Comparison of ENCODE assay signal across 9 cellular contexts in genomic region chr10:21519981-21520436, GRCh38. TPM values are rescaled to one million over a fixed set of nuclear protein-coding genes. Genes with fewer than 3 reads are reported as not detected.
A peak's percentile ranks its signal among the peaks of the same experiment; 100 is the strongest.
DNase-seq lines count a peak whose midpoint lies in the region; ATAC-seq and TF ChIP-seq lines count a peak whose summit lies in the region.
"Had no signal": no experiment of that assay in that cellular context is flagged by ENCODE, and none has a peak within 500 bp of the region (broad histone marks: within the 10 kb centered on the region; RNA-seq: fewer than 3 reads in every experiment).

No MANE protein-coding gene starts in this region.

- H3K9me3 ChIP-seq in lung (ENCODE audit: control insufficient read depth in 2 of 2, insufficient read depth in 1 of 2, low read length in 1 of 2) (no peaks in the 10 kb centered on the region), upper lobe of right lung (no peaks in the 10 kb centered on the region), Caco-2 (no peaks in the 10 kb centered on the region)

- H3K36me3 ChIP-seq in lung (ENCODE audit: control insufficient read depth in 2 of 2, insufficient read depth in 2 of 2, low read length in 2 of 2) (no peaks in the 10 kb centered on the region), upper lobe of right lung (no peaks in the 10 kb centered on the region), Caco-2 (ENCODE audit: control insufficient read depth, insufficient read depth, low read length) (no peaks in the 10 kb centered on the region)

- peaks cover 47% of the 10 kb centered on the region for H3K4me1 Mint-ChIP-seq in Caco-2 (ENCODE audit: low read depth, unreplicated experiment)

- H3K27me3 ChIP-seq in lung (ENCODE audit: control insufficient read depth, insufficient read depth) (no peaks in the 10 kb centered on the region), upper lobe of right lung (peaks cover 33% of the 10 kb centered on the region), Caco-2 (replicated peaks; ENCODE audit: control insufficient read depth, insufficient read depth, low read length) (no peaks in the 10 kb centered on the region)

- no peaks in the 10 kb centered on the region for H3K9me3 Mint-ChIP-seq in Caco-2 (ENCODE audit: unreplicated experiment)

- CTCF ChIA-PET in Caco-2 (lab: Charles Lee): no interaction called here

- H3K4me1 ChIP-seq in lung (ENCODE audit: control insufficient read depth in 2 of 2, insufficient read depth in 2 of 2, low read length in 2 of 2) (peaks cover 0 to 1% of the 10 kb centered on the region in 2 donors), upper lobe of right lung (peaks cover 20% of the 10 kb centered on the region), Caco-2 (peaks cover 41% of the 10 kb centered on the region)

- H3K27ac ChIP-seq in caudate nucleus (ENCODE audit: low read depth, low read length) (peak overlapping the region; percentile 78), lung (ENCODE audit: low read depth in 1 of 2, low read length in 1 of 2) (peak overlapping the region; percentile 60 to 85), upper lobe of right lung (peak overlapping the region; percentile 81)
- H3K27ac ChIP-seq: HL-60 had no signal

- ATAC-seq in GM18867 (IDR thresholded peaks at IDR 0.05; ENCODE audit: unreplicated experiment) (peak; percentile 50), lung (ENCODE audit: insufficient read depth, low FRiP score) (no peak), upper lobe of right lung (no peak), HG03135 (IDR thresholded peaks at IDR 0.05; ENCODE audit: unreplicated experiment) (no peak)

- peak overlapping the region; percentile 55 for H3K4me3 ChIP-seq in AG09309 (ENCODE audit: control insufficient read depth, low read depth, low read length)
- no peak overlapping the region for H3K4me3 ChIP-seq in lung
- peak overlapping the region; percentile 60 for H3K4me3 ChIP-seq in upper lobe of right lung
- no peak overlapping the region for H3K4me3 ChIP-seq in Caco-2 (ENCODE audit: low read depth, low read length)

- TF ChIP-seq CTCF in AG09309 (IDR thresholded peaks at IDR 0.05; ENCODE audit: control insufficient read depth, insufficient read depth, low read depth, low read length, missing control alignments) (no peak), lung (IDR thresholded peaks at IDR 0.05; ENCODE audit: control extremely low read depth, extremely low read depth) (no peak), upper lobe of right lung (IDR thresholded peaks at IDR 0.05) (no peak), Caco-2 (IDR thresholded peaks at IDR 0.05; ENCODE audit: insufficient read depth in 1 of 2, low read depth in 1 of 2, low read length in 1 of 2, severe bottlenecking in 1 of 2, unreplicated experiment in 1 of 2) (no peak)

- BruUV-seq in Caco-2 (replicated peaks; lab: Mats Ljungman, UMichigan): no TSS peak

- H3K27ac Mint-ChIP-seq in Caco-2 (ENCODE audit: unreplicated experiment): no peak overlapping the region

- WGBS in lung, 2 donors: 6 to 8% methylated on average over 12 of the region's 12 CpGs

- no peaks in the 10 kb centered on the region for H3K27me3 Mint-ChIP-seq in Caco-2 (ENCODE audit: insufficient read depth, unreplicated experiment)

- intact Hi-C loops in upper lobe of right lung (cut with DNase I) (loop anchor here (10.0 kb wide), 1 partner anchor 215 kb away; no protein-coding TSS in a partner anchor), Caco-2 (cut with micrococcal nuclease; ENCODE audit: unreplicated experiment) (loop anchor here (5.0 kb wide), 1 partner anchor 432 kb away; no protein-coding TSS in a partner anchor)

- DNase-seq in AG09309 (ENCODE audit: low read depth): no peak
- DNase-seq in NCI-H748 (lab: John Stamatoyannopoulos, UW; ENCODE audit: unreplicated experiment): peak; percentile 53
- DNase-seq in caudate nucleus (lab: John Stamatoyannopoulos, UW): no peak
- no peak for DNase-seq in lung (ENCODE audit: low spot score)
- no peak for DNase-seq in upper lobe of right lung
- no peak for DNase-seq in Caco-2

- POLR2A ChIA-PET in Caco-2 (lab: Charles Lee): interaction anchor here (0.6 to 1.2 kb wide), 2 partner anchors 29 to 820 kb away, joined by 3 to 7 read pairs; no protein-coding TSS in a partner anchor

- peaks cover 11% of the 10 kb centered on the region for H3K36me3 Mint-ChIP-seq in Caco-2 (ENCODE audit: insufficient read depth, unreplicated experiment)

- no peak overlapping the region for H3K4me3 Mint-ChIP-seq in Caco-2 (ENCODE audit: unreplicated experiment)

RNA-seq across cellular contexts. Expression of gene SKIDA1, which starts 5.5 kb away (rescaled TPM):
- total RNA-seq in lung: 1 to 10 TPM; 1.4 to 1.6 TPM
- under 1 TPM; 0.10 to 0.24 TPM for polyA plus RNA-seq in lung
- 0.69 TPM for total RNA-seq in upper lobe of right lung
- total RNA-seq in Caco-2 (2022): 5.7 and 6.3 TPM in 2 replicates

RNA-seq across cellular contexts. Expression of gene MLLT10, which starts 14.0 kb away (rescaled TPM):
- 10 to 100 TPM; 49.1 to 97.8 TPM for total RNA-seq in lung
- 10 to 100 TPM; 20.6 to 22.3 TPM for polyA plus RNA-seq in lung
- total RNA-seq in upper lobe of right lung: 60.6 TPM
- 84.3 and 85.3 TPM in 2 replicates for total RNA-seq in Caco-2 (2022)

Comparison
In these comparisons a context has a peak if more than half of its experiments do, and no peak if none do; other contexts are left out.
1. H3K4me3 ChIP-seq: peak in AG09309 (single experiment) and upper lobe of right lung (single experiment); none in lung (single experiment) and Caco-2 (single experiment).
2. Peak in every context shown above with its lines, with median percentiles within 50 percentile points of each other: H3K27ac ChIP-seq.